In genomic region chr3:172217877-172218276, GRCh38 we compare ENCODE assay signal across 18 cellular contexts.
DNase-seq lines count a peak whose midpoint lies in the region; ATAC-seq, FAIRE-seq and TF ChIP-seq lines count a peak whose summit lies in the region.
"Had no signal": no experiment of that assay in that cellular context is flagged by ENCODE, and none has a peak within 500 bp of the region (broad histone marks: within the 10 kb centered on the region; RNA-seq: fewer than 3 reads in every experiment).

No MANE protein-coding gene starts in this region.

- no peak overlapping the region for H2BK15ac ChIP-seq in mesenchymal stem cell (ENCODE audit: low read depth, poor library complexity, severe bottlenecking)

- H4K8ac ChIP-seq in mesenchymal stem cell (ENCODE audit: low read length), result no peak overlapping the region

- no peak overlapping the region for H3K14ac ChIP-seq in mesenchymal stem cell (ENCODE audit: low read length in 2 of 2)

- H2AFZ ChIP-seq in mesenchymal stem cell (ENCODE audit: low read depth, low read length), result no peak overlapping the region
- H2AFZ ChIP-seq: parathyroid adenoma had no signal

- no peak overlapping the region for H3K27ac ChIP-seq in mesenchymal stem cell (ENCODE audit: low read length, poor library complexity, severe bottlenecking)
- H3K27ac ChIP-seq: HL-60, parathyroid adenoma had no signal

- H3K9me3 ChIP-seq in mesenchymal stem cell (ENCODE audit: control insufficient read depth, low read length), result no peaks in the 10 kb centered on the region
- H3K9me3 ChIP-seq: spleen had no signal

- no peak overlapping the region for H4K91ac ChIP-seq in mesenchymal stem cell (ENCODE audit: low read length)

- no peak overlapping the region for H2BK120ac ChIP-seq in mesenchymal stem cell (ENCODE audit: low read depth, low read length)

- no peak overlapping the region for H2BK5ac ChIP-seq in mesenchymal stem cell (ENCODE audit: low read depth, low read length, poor library complexity, severe bottlenecking)

- no peak overlapping the region for H3K4me2 ChIP-seq in mesenchymal stem cell (ENCODE audit: low read length, poor library complexity, severe bottlenecking)

- peaks cover 8% of the 10 kb centered on the region for H3K4me1 ChIP-seq in mesenchymal stem cell (ENCODE audit: control insufficient read depth, insufficient read depth, low read depth, low read length)

- H2AK5ac ChIP-seq in mesenchymal stem cell (ENCODE audit: low read length, severe bottlenecking), result no peak overlapping the region

- in situ Hi-C loops in astrocyte of the spinal cord (cut with HindIII; ENCODE audit: low sequenced_read_pairs), result no loop called here

- FAIRE-seq in HTR-8/SVneo (lab: Jason Lieb, UNC), result no peak

- ATAC-seq in GM18909 (IDR thresholded peaks at IDR 0.05; ENCODE audit: poor library complexity, unreplicated experiment), result no peak
- ATAC-seq: activated CD8-positive, alpha-beta T cell treated with anti-CD3 and anti-CD28 coated beads for 36 hours; left cardiac atrium had no signal

- H3K4ac ChIP-seq in mesenchymal stem cell (ENCODE audit: low read depth in 1 of 2, low read length in 2 of 2), result no peak overlapping the region

- H2BK12ac ChIP-seq in mesenchymal stem cell (ENCODE audit: low read length in 2 of 2), result no peak overlapping the region

- no peaks in the 10 kb centered on the region for H3K79me1 ChIP-seq in mesenchymal stem cell (replicated peaks; ENCODE audit: low read length, poor library complexity, severe bottlenecking)

- no peak overlapping the region for H3K23ac ChIP-seq in mesenchymal stem cell (ENCODE audit: low read length in 2 of 2)

- peak; percentile 41 for DNase-seq in AG08395 (ENCODE audit: low spot score)
- peak; percentile 22 for DNase-seq in HTR-8/SVneo (ENCODE audit: insufficient read length, low spot score)
- DNase-seq in astrocyte of the spinal cord (ENCODE audit: low read depth, low spot score), result peak; percentile 47
- no peak for DNase-seq in mesenchymal stem cell
- no peak for DNase-seq in stimulated activated CD4-positive, alpha-beta T cell treated with anti-CD3 and anti-CD28 coated beads, Interleukin-12 subunit alpha, Interleukin-12 subunit beta, amount 100 ng/mL, for 4 hours
- no peak for DNase-seq in activated CD4-positive, alpha-beta T cell treated with anti-CD3 and anti-CD28 coated beads, Interleukin-2, amount 50 U/mL, for 1 hour
- DNase-seq in NCI-H524 treated with DMSO at 0.1 percent for 48 hours (lab: John Stamatoyannopoulos, UW), result no peak
- DNase-seq: activated CD8-positive, alpha-beta T cell treated with anti-CD3 and anti-CD28 coated beads for 36 hours; cortex of kidney; hypothalamus; Kasumi-1; left cardiac atrium; NCI-H1436 treated with DMSO at 0.1 percent for 48 hours; NCI-H524; spleen had no signal

- 56% methylated on average over 4 of the region's 5 CpGs for WGBS in mesenchymal stem cell

- peak overlapping the region; percentile 7 for H3K9ac ChIP-seq in mesenchymal stem cell (ENCODE audit: low read length)
- H3K9ac ChIP-seq: parathyroid adenoma had no signal

- H3K27me3 ChIP-seq in mesenchymal stem cell (ENCODE audit: control insufficient read depth in 1 of 2, insufficient read depth in 1 of 2, low read length in 2 of 2), result no peaks in the 10 kb centered on the region
- H3K27me3 ChIP-seq: spleen had no signal

- H3K36me3 ChIP-seq in mesenchymal stem cell (ENCODE audit: control insufficient read depth in 1 of 2, insufficient read depth in 2 of 2, low read depth in 1 of 2, low read length in 2 of 2), result peaks cover 0 to 10% of the 10 kb centered on the region in 2 experiments
- H3K36me3 ChIP-seq: spleen had no signal

- H3K4me3 ChIP-seq in astrocyte of the spinal cord (ENCODE audit: low read depth, low read length) (no peak overlapping the region), mesenchymal stem cell (ENCODE audit: insufficient read depth in 1 of 2, low read depth in 1 of 2, low read length in 2 of 2) (no peak overlapping the region)
- H3K4me3 ChIP-seq: spleen had no signal

- H3K18ac ChIP-seq in mesenchymal stem cell (ENCODE audit: low read depth in 1 of 2, low read length in 2 of 2), result no peak overlapping the region

- TF ChIP-seq CTCF in astrocyte of the spinal cord (IDR thresholded peaks at IDR 0.05; ENCODE audit: low read depth, low read length), result no peak

Comparison
In these comparisons a context has a peak if more than half of its experiments do, and no peak if none do; other contexts are left out.
1. DNase-seq: peak in AG08395 (single experiment), HTR-8/SVneo (single experiment) and astrocyte of the spinal cord (single experiment); none in mesenchymal stem cell (single experiment), stimulated activated CD4-positive, alpha-beta T cell treated with anti-CD3 and anti-CD28 coated beads, Interleukin-12 subunit alpha, Interleukin-12 subunit beta, amount 100 ng/mL, for 4 hours (single experiment), activated CD4-positive, alpha-beta T cell treated with anti-CD3 and anti-CD28 coated beads, Interleukin-2, amount 50 U/mL, for 1 hour (single experiment) and NCI-H524 treated with DMSO at 0.1 percent for 48 hours (single experiment).